Comparison of ENCODE assay signal across 1 cellular context in genomic region chr1:85479491-85479890, GRCh38.
TF ChIP-seq lines count a peak whose summit lies in the region.

No MANE protein-coding gene starts in this region.

TF ChIP-seq in SK-N-SH, 30 proteins besides CTCF, POLR2A, EP300 and RAD21 (continued from another document):
- TF ChIP-seq, protein P1, sequence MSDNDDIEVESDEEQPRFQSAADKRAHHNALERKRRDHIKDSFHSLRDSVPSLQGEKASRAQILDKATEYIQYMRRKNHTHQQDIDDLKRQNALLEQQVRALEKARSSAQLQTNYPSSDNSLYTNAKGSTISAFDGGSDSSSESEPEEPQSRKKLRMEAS (IDR thresholded peaks at IDR 0.05; ENCODE audit: low read depth) = no peak
- TF ChIP-seq ELF1 (IDR thresholded peaks at IDR 0.05) (no peak), NRF1 (IDR thresholded peaks at IDR 0.05; ENCODE audit: low read depth, low read length) (no peak), RCOR1 (IDR thresholded peaks at IDR 0.05; ENCODE audit: low read length) (no peak)
